In genomic region chr12:119366007-119366406, GRCh38 we compare ENCODE assay signal across 35 cellular contexts. TPM values are rescaled to one million over a fixed set of nuclear protein-coding genes. Genes with fewer than 3 reads are reported as not detected.
"Had no signal": no experiment of that assay in that cellular context is flagged by ENCODE, and none has a peak within 500 bp of the region (broad histone marks: within the 10 kb centered on the region; RNA-seq: fewer than 3 reads in every experiment).

No MANE protein-coding gene starts in this region.

- ATAC-seq: activated CD4-positive, CD25-positive, alpha-beta regulatory T cell treated with anti-CD3 and anti-CD28 coated beads, Interleukin-2, amount 50 U/mL, for 24 hours; activated CD8-positive, alpha-beta T cell treated with anti-CD3 and anti-CD28 coated beads for 36 hours; activated T-cell treated with anti-CD3 and anti-CD28 coated beads, Interleukin-2, amount 50 U/mL, for 4 hours; activated T-helper 17 cell treated with anti-CD3 and anti-CD28 coated beads, Interleukin-2, amount 50 U/mL, for 72 hours; effector memory CD8-positive, alpha-beta T cell; foreskin keratinocyte; gastrocnemius medialis; T-helper 17 cell had no signal

- H3K9me3 ChIP-seq: esophagus muscularis mucosa, gastrocnemius medialis had no signal

- H3K36me3 ChIP-seq: brain microvascular endothelial cell, esophagus muscularis mucosa, gastrocnemius medialis, WERI-Rb-1 had no signal

- DNase-seq: activated B cell treated with CpG ODN at 0.5 μM for 24 hours; activated CD4-positive, alpha-beta T cell treated with anti-CD3 and anti-CD28 coated beads for 48 hours; activated CD4-positive, alpha-beta T cell treated with anti-CD3 and anti-CD28 coated beads, Interleukin-2, amount 50 U/mL, for 1 hour; activated CD4-positive, alpha-beta T cell treated with anti-CD3 and anti-CD28 coated beads, Interleukin-2, amount 50 U/mL, for 48 hours; activated CD8-positive, alpha-beta memory T cell treated with anti-CD3 and anti-CD28 coated beads for 24 hours; activated CD8-positive, alpha-beta T cell treated with anti-CD3 and anti-CD28 coated beads for 36 hours; activated effector memory CD4-positive, alpha-beta T cell treated with Interleukin-2 at 50 U/mL for 16 hours; activated gamma-delta T cell treated with Interleukin-2 at 50 U/mL for 16 hours; activated naive CD4-positive, alpha-beta T cell treated with anti-CD3 and anti-CD28 coated beads, Interleukin-2, amount 50 U/mL, for 16 hours; activated naive CD4-positive, alpha-beta T cell treated with Interleukin-2 at 50 U/mL for 16 hours; activated T-cell treated with anti-CD3 and anti-CD28 coated beads, Interleukin-2, amount 50 U/mL, for 4 hours; amniotic stem cell; anterior cingulate cortex; brain microvascular endothelial cell; caudate nucleus; cortex of kidney; dermis blood vessel endothelial cell; effector CD4-positive, alpha-beta T cell; effector memory CD8-positive, alpha-beta T cell; erythroblast; foreskin keratinocyte; gastrocnemius medialis; T-helper 1 cell; T-helper 17 cell; T1000; WERI-Rb-1 had no signal

- H3K27ac ChIP-seq: brain microvascular endothelial cell, foreskin keratinocyte, gastrocnemius medialis, WERI-Rb-1 had no signal

- H3K27me3 ChIP-seq: brain microvascular endothelial cell, esophagus muscularis mucosa, foreskin keratinocyte, gastrocnemius medialis had no signal

- FAIRE-seq: astrocyte, bronchial epithelial cell, colon had no signal

- H3K4me1 ChIP-seq: foreskin keratinocyte, gastrocnemius medialis had no signal

- H3K4me3 ChIP-seq: esophagus muscularis mucosa, gastrocnemius medialis had no signal

RNA-seq across cellular contexts. Expression of gene CCDC60, which starts 31.5 kb away (rescaled TPM):
- total RNA-seq: activated B cell treated with CpG ODN at 0.5 μM for 24 hours; activated CD8-positive, alpha-beta T cell treated with anti-CD3 and anti-CD28 coated beads for 36 hours; activated T-cell treated with anti-CD3 and anti-CD28 coated beads, Interleukin-2, amount 50 U/mL, for 4 hours; activated T-helper 17 cell treated with anti-CD3 and anti-CD28 coated beads, Interleukin-2, amount 50 U/mL, for 72 hours; chondrocyte; dermis blood vessel endothelial cell; esophagus muscularis mucosa; foreskin keratinocyte; gastrocnemius medialis; glomerular endothelial cell; T-helper 17 cell had no signal
- polyA plus RNA-seq: adipose tissue had no signal
